ENCODE assay signal across 9 cellular contexts in genomic region chr20:37529214-37529967, GRCh38. TPM values are rescaled to one million over a fixed set of nuclear protein-coding genes. Genes with fewer than 3 reads are reported as not detected.
DNase-seq lines count a peak whose midpoint lies in the region; ATAC-seq and TF ChIP-seq lines count a peak whose summit lies in the region.
"Had no signal": no experiment of that assay in that cellular context is flagged by ENCODE, and none has a peak within 500 bp of the region (broad histone marks: within the 10 kb centered on the region; RNA-seq: fewer than 3 reads in every experiment).

No MANE protein-coding gene starts in this region.

- H3F3A ChIP-seq in GM23248 (ENCODE audit: insufficient read depth): peaks cover 11% of the 10 kb centered on the region; the same call in 1 of the 2 replicates

- no peaks in the 10 kb centered on the region for H3K36me3 Mint-ChIP-seq in naive thymus-derived CD4-positive, alpha-beta T cell

- H3K27ac ChIP-seq in GM23248 (peak overlapping the region; percentile 93; the same call in 1 of the 2 replicates), WERI-Rb-1 (no peak overlapping the region; the same call in 1 of the 2 replicates)
- H3K27ac ChIP-seq in naive thymus-derived CD4-positive, alpha-beta T cell (ENCODE audit: low read depth, low read length): no peak overlapping the region

- no peak overlapping the region for H3K9ac ChIP-seq in GM23248

- intact Hi-C loops in naive thymus-derived CD4-positive, alpha-beta T cell (cut with micrococcal nuclease): loop anchor here (5.0 kb wide), 3 partner anchors 163 to 922 kb away; partner anchors contain the start of genes CTNNBL1 (in 1 of the 2), RAB5IF (in 1 of the 2) and RBL1 (in 1 of the 2)

- ATAC-seq in naive thymus-derived CD4-positive, alpha-beta T cell: no peak
- ATAC-seq in GM21390 (IDR thresholded peaks at IDR 0.05; ENCODE audit: unreplicated experiment): no peak

- no peak overlapping the region for H3K4me3 ChIP-seq in GM23248
- H3K4me3 ChIP-seq in WERI-Rb-1 (ENCODE audit: low read depth, low read length): no peak overlapping the region
- H3K4me3 ChIP-seq in naive thymus-derived CD4-positive, alpha-beta T cell (ENCODE audit: low read length): no peak overlapping the region

- TF ChIP-seq CTCF in WERI-Rb-1 (IDR thresholded peaks at IDR 0.05; ENCODE audit: low read depth, low read length): 0 out of 2 replicates have a peak, but pooled peaks have one; percentile 27

- H3K36me3 ChIP-seq in GM23248 (ENCODE audit: low read depth) (no peaks in the 10 kb centered on the region), WERI-Rb-1 (peaks cover 9% of the 10 kb centered on the region)
- peaks cover 0 to 6% (median 0%) of the 10 kb centered on the region in 3 experiments for H3K36me3 ChIP-seq in naive thymus-derived CD4-positive, alpha-beta T cell (ENCODE audit: control insufficient read depth in 2 of 3, insufficient read depth in 3 of 3, low read length in 3 of 3)

- H3K9me3 ChIP-seq in GM23248 (ENCODE audit: low read depth): no peaks in the 10 kb centered on the region
- H3K9me3 ChIP-seq in WERI-Rb-1 (ENCODE audit: severe bottlenecking): no peaks in the 10 kb centered on the region
- H3K9me3 ChIP-seq in naive thymus-derived CD4-positive, alpha-beta T cell (ENCODE audit: control insufficient read depth in 2 of 3, low read length in 3 of 3): no peaks in the 10 kb centered on the region

- H3K4me1 Mint-ChIP-seq in naive thymus-derived CD4-positive, alpha-beta T cell: peaks cover 31 to 42% (median 37%) of the 10 kb centered on the region in 7 donors

- peak overlapping the region in 7 of 9 donors; percentile 2 to 100 (median 68) for H3K27ac Mint-ChIP-seq in naive thymus-derived CD4-positive, alpha-beta T cell

- H4K20me1 ChIP-seq in GM23248 (ENCODE audit: insufficient read depth): peaks cover 11% of the 10 kb centered on the region; the same call in 1 of the 2 replicates

- DNase-seq in CMK (ENCODE audit: low read depth) (peak; percentile 32), GM23248 (no peak), WERI-Rb-1 (no peak), activated gamma-delta T cell (lab: John Stamatoyannopoulos, UW) (no peak), NCI-H1105 (lab: John Stamatoyannopoulos, UW) (no peak)
- no peak for DNase-seq in naive thymus-derived CD4-positive, alpha-beta T cell
- DNase-seq: effector CD4-positive, alpha-beta T cell; NCI-H2029 treated with DMSO at 0.1 percent for 48 hours had no signal

- peak overlapping the region; percentile 91 for H3K4me2 ChIP-seq in GM23248 (ENCODE audit: unreplicated experiment)

- H3K27me3 ChIP-seq in GM23248 (replicated peaks; ENCODE audit: insufficient read depth) (no peaks in the 10 kb centered on the region), WERI-Rb-1 (ENCODE audit: insufficient read depth, low read depth, severe bottlenecking) (no peaks in the 10 kb centered on the region)
- no peaks in the 10 kb centered on the region for H3K27me3 ChIP-seq in naive thymus-derived CD4-positive, alpha-beta T cell (ENCODE audit: control insufficient read depth in 2 of 2, insufficient read depth in 2 of 2, low read length in 2 of 2)

- 56 to 60% methylated on average over 8 of the region's 8 CpGs for WGBS in GM23248 (ENCODE audit: low coverage in 1 of 2, low lambda C conversion rate in 2 of 2, missing lambda C conversion rate in 2 of 2), 2 experiments

- H2AFZ ChIP-seq in GM23248: peak overlapping the region; percentile 92; the same call in 1 of the 2 replicates

- H3K9me3 Mint-ChIP-seq in naive thymus-derived CD4-positive, alpha-beta T cell: peaks cover 0 to 3% (median 0%) of the 10 kb centered on the region in 11 donors

- H3K27me3 Mint-ChIP-seq in naive thymus-derived CD4-positive, alpha-beta T cell: peaks cover 0 to 2% (median 0%) of the 10 kb centered on the region in 5 donors

- H3K79me2 ChIP-seq in GM23248 (ENCODE audit: insufficient read depth): peaks cover 34% of the 10 kb centered on the region

- CTCF ChIA-PET in naive thymus-derived CD4-positive, alpha-beta T cell (lab: Charles Lee): interaction anchor here (0.9 to 6.2 kb wide), 4 partner anchors 145 to 340 kb away, joined by 3 to 42 read pairs (median 13); no protein-coding TSS in a partner anchor

- peak overlapping the region in 9 of 10 donors; percentile 9 to 92 (median 50) for H3K4me3 Mint-ChIP-seq in naive thymus-derived CD4-positive, alpha-beta T cell

- peaks cover 26% of the 10 kb centered on the region for H3K4me1 ChIP-seq in GM23248 (ENCODE audit: insufficient read depth)
- peaks cover 27 to 31% of the 10 kb centered on the region in 2 donors for H3K4me1 ChIP-seq in naive thymus-derived CD4-positive, alpha-beta T cell (ENCODE audit: control insufficient read depth in 2 of 2, insufficient read depth in 2 of 2, low read length in 2 of 2)

- in situ Hi-C loops in GM23248 (cut with MboI): no loop called here

- POLR2A ChIA-PET in naive thymus-derived CD4-positive, alpha-beta T cell (lab: Charles Lee): interaction anchor here (1.7 to 2.3 kb wide), 3 partner anchors 9 to 350 kb away, joined by 4 to 11 read pairs (median 6); partner anchors contain the start of genes MROH8 and RPN2

- H3K9me2 ChIP-seq in GM23248 (ENCODE audit: insufficient read depth): no peaks in the 10 kb centered on the region

RNA-seq across cellular contexts. Expression of gene BLCAP, which starts 1.7 kb away (rescaled TPM):
- total RNA-seq in GM23248 (2014; rRNA removed; shearing (Covaris generic)): 80.0 and 83.7 TPM in 2 replicates
- 97.5 and 100 TPM in 2 replicates for polyA plus RNA-seq in GM23248 (2016; fragmentation: Nextera tagmentation; extraction: Ambion mirVana)
- total RNA-seq in naive thymus-derived CD4-positive, alpha-beta T cell: 10 to 100 TPM; 42.1 to 94.7 (median 73.4) TPM
- 10 to 100 TPM; 88.0 to 93.4 TPM for polyA plus RNA-seq in naive thymus-derived CD4-positive, alpha-beta T cell

RNA-seq across cellular contexts. Expression of gene NNAT, which starts 8.3 kb away (rescaled TPM):
- not detected in 2 replicates for total RNA-seq in GM23248 (2014; rRNA removed; shearing (Covaris generic))
- 0.32 and 0.90 TPM in 2 replicates for polyA plus RNA-seq in GM23248 (2016; fragmentation: Nextera tagmentation; extraction: Ambion mirVana)
- total RNA-seq in naive thymus-derived CD4-positive, alpha-beta T cell: not detected
- polyA plus RNA-seq in naive thymus-derived CD4-positive, alpha-beta T cell: not detected
